1 cellular context compared by ENCODE assay signal in the genomic region with DNA sequence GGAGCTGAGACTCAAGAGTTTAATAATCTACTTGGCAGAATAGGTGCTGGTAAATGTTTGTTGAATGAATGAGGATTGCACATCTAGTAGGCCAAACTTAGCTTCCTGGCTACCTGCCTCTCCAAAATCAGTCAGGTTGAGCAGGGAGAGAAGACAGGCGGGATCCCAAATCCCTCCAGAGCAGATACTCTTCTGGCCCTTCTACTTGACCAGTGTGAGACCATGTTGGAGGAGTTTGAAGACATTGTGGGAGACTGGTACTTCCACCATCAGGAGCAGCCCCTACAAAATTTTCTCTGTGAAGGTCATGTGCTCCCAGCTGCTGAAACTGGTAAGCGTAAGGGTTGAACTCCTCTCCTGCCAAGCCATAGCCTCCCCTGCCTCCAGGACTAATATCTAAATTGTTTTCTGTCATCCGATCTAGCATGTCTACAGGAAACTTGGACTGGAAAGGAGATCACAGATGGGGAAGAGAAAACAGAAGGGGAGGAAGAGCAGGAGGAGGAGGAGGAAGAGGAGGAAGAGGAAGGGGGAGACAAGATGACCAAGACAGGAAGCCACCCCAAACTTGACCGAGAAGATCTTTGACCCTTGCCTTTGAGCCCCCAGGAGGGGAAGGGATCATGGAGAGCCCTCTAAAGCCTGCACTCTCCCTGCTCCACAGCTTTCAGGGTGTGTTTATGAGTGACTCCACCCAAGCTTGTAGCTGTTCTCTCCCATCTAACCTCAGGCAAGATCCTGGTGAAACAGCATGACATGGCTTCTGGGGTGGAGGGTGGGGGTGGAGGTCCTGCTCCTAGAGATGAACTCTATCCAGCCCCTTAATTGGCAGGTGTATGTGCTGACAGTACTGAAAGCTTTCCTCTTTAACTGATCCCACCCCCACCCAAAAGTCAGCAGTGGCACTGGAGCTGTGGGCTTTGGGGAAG.
TF ChIP-seq lines count a peak whose summit lies in the region.

No MANE protein-coding gene starts in this region.

TF ChIP-seq in GM12878, 131 proteins besides CTCF, POLR2A, EP300 and RAD21:
- TF ChIP-seq, protein P1, sequence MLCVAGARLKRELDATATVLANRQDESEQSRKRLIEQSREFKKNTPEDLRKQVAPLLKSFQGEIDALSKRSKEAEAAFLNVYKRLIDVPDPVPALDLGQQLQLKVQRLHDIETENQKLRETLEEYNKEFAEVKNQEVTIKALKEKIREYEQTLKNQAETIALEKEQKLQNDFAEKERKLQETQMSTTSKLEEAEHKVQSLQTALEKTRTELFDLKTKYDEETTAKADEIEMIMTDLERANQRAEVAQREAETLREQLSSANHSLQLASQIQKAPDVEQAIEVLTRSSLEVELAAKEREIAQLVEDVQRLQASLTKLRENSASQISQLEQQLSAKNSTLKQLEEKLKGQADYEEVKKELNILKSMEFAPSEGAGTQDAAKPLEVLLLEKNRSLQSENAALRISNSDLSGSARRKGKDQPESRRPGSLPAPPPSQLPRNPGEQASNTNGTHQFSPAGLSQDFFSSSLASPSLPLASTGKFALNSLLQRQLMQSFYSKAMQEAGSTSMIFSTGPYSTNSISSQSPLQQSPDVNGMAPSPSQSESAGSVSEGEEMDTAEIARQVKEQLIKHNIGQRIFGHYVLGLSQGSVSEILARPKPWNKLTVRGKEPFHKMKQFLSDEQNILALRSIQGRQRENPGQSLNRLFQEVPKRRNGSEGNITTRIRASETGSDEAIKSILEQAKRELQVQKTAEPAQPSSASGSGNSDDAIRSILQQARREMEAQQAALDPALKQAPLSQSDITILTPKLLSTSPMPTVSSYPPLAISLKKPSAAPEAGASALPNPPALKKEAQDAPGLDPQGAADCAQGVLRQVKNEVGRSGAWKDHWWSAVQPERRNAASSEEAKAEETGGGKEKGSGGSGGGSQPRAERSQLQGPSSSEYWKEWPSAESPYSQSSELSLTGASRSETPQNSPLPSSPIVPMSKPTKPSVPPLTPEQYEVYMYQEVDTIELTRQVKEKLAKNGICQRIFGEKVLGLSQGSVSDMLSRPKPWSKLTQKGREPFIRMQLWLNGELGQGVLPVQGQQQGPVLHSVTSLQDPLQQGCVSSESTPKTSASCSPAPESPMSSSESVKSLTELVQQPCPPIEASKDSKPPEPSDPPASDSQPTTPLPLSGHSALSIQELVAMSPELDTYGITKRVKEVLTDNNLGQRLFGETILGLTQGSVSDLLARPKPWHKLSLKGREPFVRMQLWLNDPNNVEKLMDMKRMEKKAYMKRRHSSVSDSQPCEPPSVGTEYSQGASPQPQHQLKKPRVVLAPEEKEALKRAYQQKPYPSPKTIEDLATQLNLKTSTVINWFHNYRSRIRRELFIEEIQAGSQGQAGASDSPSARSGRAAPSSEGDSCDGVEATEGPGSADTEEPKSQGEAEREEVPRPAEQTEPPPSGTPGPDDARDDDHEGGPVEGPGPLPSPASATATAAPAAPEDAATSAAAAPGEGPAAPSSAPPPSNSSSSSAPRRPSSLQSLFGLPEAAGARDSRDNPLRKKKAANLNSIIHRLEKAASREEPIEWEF (IDR thresholded peaks at IDR 0.05; ENCODE audit: insufficient replicate concordance, low read depth, low read length) = no peak
- TF ChIP-seq BCL11A (IDR thresholded peaks at IDR 0.05; ENCODE audit: low read depth, low read length) (no peak), SIX5 (IDR thresholded peaks at IDR 0.05; ENCODE audit: low read depth, low read length, severe bottlenecking) (no peak), DPF2 (IDR thresholded peaks at IDR 0.05) (no peak)
- TF ChIP-seq, protein P2, sequence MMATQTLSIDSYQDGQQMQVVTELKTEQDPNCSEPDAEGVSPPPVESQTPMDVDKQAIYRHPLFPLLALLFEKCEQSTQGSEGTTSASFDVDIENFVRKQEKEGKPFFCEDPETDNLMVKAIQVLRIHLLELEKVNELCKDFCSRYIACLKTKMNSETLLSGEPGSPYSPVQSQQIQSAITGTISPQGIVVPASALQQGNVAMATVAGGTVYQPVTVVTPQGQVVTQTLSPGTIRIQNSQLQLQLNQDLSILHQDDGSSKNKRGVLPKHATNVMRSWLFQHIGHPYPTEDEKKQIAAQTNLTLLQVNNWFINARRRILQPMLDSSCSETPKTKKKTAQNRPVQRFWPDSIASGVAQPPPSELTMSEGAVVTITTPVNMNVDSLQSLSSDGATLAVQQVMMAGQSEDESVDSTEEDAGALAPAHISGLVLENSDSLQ (IDR thresholded peaks at IDR 0.05) = no peak
